8 cellular contexts compared by ENCODE assay signal in the genomic region with DNA sequence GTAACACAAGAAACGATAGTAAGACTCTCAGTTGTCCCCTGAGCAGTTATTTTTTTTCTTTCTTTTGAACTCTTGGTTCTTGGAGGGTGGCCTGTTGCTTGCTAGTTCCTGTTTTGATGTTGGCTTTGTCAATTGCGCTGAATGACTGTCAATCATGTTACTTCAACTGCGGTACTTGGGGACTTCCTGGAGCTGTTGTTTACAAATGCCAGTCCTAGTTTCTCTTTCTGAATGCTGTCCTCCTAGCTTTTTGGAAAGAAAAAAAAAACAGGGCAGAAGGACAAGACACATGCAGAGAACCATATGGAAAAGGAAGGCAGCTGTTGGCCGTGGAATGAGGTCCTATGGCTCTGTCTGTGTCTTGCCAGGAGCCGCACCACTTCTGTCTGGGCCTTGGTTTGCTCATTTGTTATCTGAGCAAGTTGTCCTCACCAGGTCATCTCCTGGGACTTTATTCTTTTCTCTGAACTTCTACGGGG. TPM values are rescaled to one million over a fixed set of nuclear protein-coding genes. Genes with fewer than 3 reads are reported as not detected.
DNase-seq lines count a peak whose midpoint lies in the region; ATAC-seq and TF ChIP-seq lines count a peak whose summit lies in the region.

No MANE protein-coding gene starts in this region.

- no peaks in the 10 kb centered on the region for H3K79me2 ChIP-seq in Karpas-422 (ENCODE audit: low read length)

- no peaks in the 10 kb centered on the region for H3K27me3 Mint-ChIP-seq in activated T-cell treated with anti-CD3 and anti-CD28 coated beads, Interleukin-2, amount 50 U/mL, for 72 hours (ENCODE audit: low read depth)
- no peaks in the 10 kb centered on the region for H3K27me3 Mint-ChIP-seq in Calu3 (ENCODE audit: unreplicated experiment)

- no peak overlapping the region for H3K9ac ChIP-seq in Karpas-422 (ENCODE audit: low read length)
- H3K9ac ChIP-seq in stomach smooth muscle (ENCODE audit: low read length in 2 of 2): no peak overlapping the region

- DNase-seq in GM12864 (ENCODE audit: low read depth) (peak; percentile 94), Karpas-422 (no peak), right cardiac atrium (no peak), Calu3 (no peak), 8988T (no peak)
- peak; percentile 64 to 65 for DNase-seq in activated T-cell treated with anti-CD3 and anti-CD28 coated beads, Interleukin-2, amount 50 U/mL, for 72 hours

- intact Hi-C loops in right cardiac atrium (cut with DNase I) (no loop called here), Calu3 (cut with micrococcal nuclease; ENCODE audit: unreplicated experiment) (no loop called here)

- H3K27ac ChIP-seq in Karpas-422 (ENCODE audit: low read length) (0 out of 2 replicates have a peak overlapping the region, but pooled peaks have one; percentile 60), right cardiac atrium (ENCODE audit: low read length) (peak overlapping the region; percentile 82), stomach smooth muscle (ENCODE audit: low read length) (peak overlapping the region; percentile 6)

- no peaks in the 10 kb centered on the region for H3K9me3 Mint-ChIP-seq in activated T-cell treated with anti-CD3 and anti-CD28 coated beads, Interleukin-2, amount 50 U/mL, for 72 hours
- no peaks in the 10 kb centered on the region for H3K9me3 Mint-ChIP-seq in Calu3 (ENCODE audit: low read depth, unreplicated experiment)

- no peaks in the 10 kb centered on the region for H3K36me3 ChIP-seq in Karpas-422 (ENCODE audit: insufficient read depth, low read length)
- H3K36me3 ChIP-seq in stomach smooth muscle (ENCODE audit: control insufficient read depth in 2 of 2, insufficient read depth in 2 of 2, low read length in 2 of 2): no peaks in the 10 kb centered on the region

- H2AFZ ChIP-seq in Karpas-422 (ENCODE audit: low read length): peak overlapping the region; percentile 13; the same call in 1 of the 2 replicates

- H3K9me3 ChIP-seq in Karpas-422 (ENCODE audit: low read length) (no peaks in the 10 kb centered on the region), right cardiac atrium (ENCODE audit: control insufficient read depth, low read length) (no peaks in the 10 kb centered on the region), stomach smooth muscle (ENCODE audit: control insufficient read depth in 2 of 2, low read length in 2 of 2) (no peaks in the 10 kb centered on the region)

- H3K4me1 Mint-ChIP-seq in activated T-cell treated with anti-CD3 and anti-CD28 coated beads, Interleukin-2, amount 50 U/mL, for 72 hours (ENCODE audit: low read depth): peaks cover 99% of the 10 kb centered on the region
- peaks cover 16% of the 10 kb centered on the region for H3K4me1 Mint-ChIP-seq in Calu3 (ENCODE audit: low read depth, unreplicated experiment)

- no peak for TF ChIP-seq CTCF in GM12864 (IDR thresholded peaks at IDR 0.05; ENCODE audit: low read depth, low read length, missing control alignments)
- TF ChIP-seq CTCF in Calu3 (IDR thresholded peaks at IDR 0.05; ENCODE audit: unreplicated experiment): no peak

- WGBS in right cardiac atrium: 40% methylated on average over 6 of the region's 6 CpGs

- peak overlapping the region; percentile 42 for H3K4me3 ChIP-seq in GM12864 (ENCODE audit: low read depth, low read length)
- H3K4me3 ChIP-seq in Karpas-422 (ENCODE audit: low read length): no peak overlapping the region
- H3K4me3 ChIP-seq in right cardiac atrium (ENCODE audit: low read length): no peak overlapping the region
- H3K4me3 ChIP-seq in stomach smooth muscle (ENCODE audit: low read length in 2 of 2): no peak overlapping the region

- H3K36me3 Mint-ChIP-seq in activated T-cell treated with anti-CD3 and anti-CD28 coated beads, Interleukin-2, amount 50 U/mL, for 72 hours (ENCODE audit: insufficient read depth in 2 of 2): peaks cover 0 to 2% of the 10 kb centered on the region in 2 donors
- H3K36me3 Mint-ChIP-seq in Calu3 (ENCODE audit: insufficient read depth, unreplicated experiment): no peaks in the 10 kb centered on the region

- ATAC-seq in GM21576 (IDR thresholded peaks at IDR 0.05; ENCODE audit: unreplicated experiment) (peak; percentile 53), right cardiac atrium (no peak)
- peak; percentile 81 to 82 for ATAC-seq in activated T-cell treated with anti-CD3 and anti-CD28 coated beads, Interleukin-2, amount 50 U/mL, for 72 hours (replicated peaks in 1 of 2)

- H3K27me3 ChIP-seq in Karpas-422 (ENCODE audit: low read length) (no peaks in the 10 kb centered on the region), right cardiac atrium (ENCODE audit: control insufficient read depth, insufficient read depth) (no peaks in the 10 kb centered on the region), stomach smooth muscle (ENCODE audit: control insufficient read depth in 1 of 2, insufficient read depth in 2 of 2, low read length in 2 of 2) (no peaks in the 10 kb centered on the region)

- H3K4me3 Mint-ChIP-seq in activated T-cell treated with anti-CD3 and anti-CD28 coated beads, Interleukin-2, amount 50 U/mL, for 72 hours: peak overlapping the region; percentile 82 to 91
- H3K4me3 Mint-ChIP-seq in Calu3 (ENCODE audit: low read depth, unreplicated experiment): no peak overlapping the region

- H3K4me1 ChIP-seq in Karpas-422 (ENCODE audit: low read length): peaks cover 70% of the 10 kb centered on the region
- peaks cover 11% of the 10 kb centered on the region for H3K4me1 ChIP-seq in right cardiac atrium (ENCODE audit: control insufficient read depth, insufficient read depth, low read length)
- H3K4me1 ChIP-seq in stomach smooth muscle (ENCODE audit: control insufficient read depth, insufficient read depth, low read length): peaks cover 11% of the 10 kb centered on the region

- CTCF ChIA-PET in Calu3 (lab: Charles Lee): no interaction called here

- H3K9me2 ChIP-seq in Karpas-422 (replicated peaks; ENCODE audit: insufficient read depth, low read length): no peaks in the 10 kb centered on the region

- BruUV-seq in Calu3 (replicated peaks; lab: Mats Ljungman, UMichigan): no TSS peak

- H3K4me2 ChIP-seq in Karpas-422 (ENCODE audit: low read depth, low read length, poor library complexity, severe bottlenecking): peak overlapping the region; percentile 72

- no peaks in the 10 kb centered on the region for H4K20me1 ChIP-seq in Karpas-422 (ENCODE audit: insufficient read depth, low read depth, low read length)

- peak overlapping the region; percentile 98 for H3K27ac Mint-ChIP-seq in activated T-cell treated with anti-CD3 and anti-CD28 coated beads, Interleukin-2, amount 50 U/mL, for 72 hours
- H3K27ac Mint-ChIP-seq in Calu3 (ENCODE audit: unreplicated experiment): no peak overlapping the region

RNA-seq across cellular contexts. Expression of a gene that starts 7.0 kb away (rescaled TPM):
- total RNA-seq in Karpas-422 (2014; rRNA removed; shearing (Covaris generic); ENCODE audit: low replicate concordance): 40.0 and 77.4 TPM in 2 replicates
- total RNA-seq in activated T-cell treated with anti-CD3 and anti-CD28 coated beads, Interleukin-2, amount 50 U/mL, for 72 hours: 100 to 1,000 TPM; 340 to 386 TPM
- total RNA-seq in right cardiac atrium (10 to 100 TPM; 61.5 to 82.7 (median 76.2) TPM), Calu3 (2022) (17.8 and 26.1 TPM in 2 replicates)
- polyA plus RNA-seq in right cardiac atrium: 39.8 TPM

RNA-seq across cellular contexts. Expression of a gene that starts 54.3 kb away (rescaled TPM):
- total RNA-seq in Karpas-422 (2014; rRNA removed; shearing (Covaris generic); ENCODE audit: low replicate concordance): 6.3 and 53.8 TPM in 2 replicates
- total RNA-seq in activated T-cell treated with anti-CD3 and anti-CD28 coated beads, Interleukin-2, amount 50 U/mL, for 72 hours: 10 to 100 TPM; 25.7 to 34.5 TPM
- total RNA-seq in right cardiac atrium: 10 to 100 TPM; 24.5 to 27.8 (median 26.9) TPM
- 30.0 TPM for polyA plus RNA-seq in right cardiac atrium
- total RNA-seq in Calu3 (2022): 14.8 and 15.8 TPM in 2 replicates

RNA-seq across cellular contexts. Expression of a gene that starts 54.7 kb away (rescaled TPM):
- total RNA-seq in Karpas-422 (2014; rRNA removed; shearing (Covaris generic); ENCODE audit: low replicate concordance): 10.4 and 30.8 TPM in 2 replicates
- total RNA-seq in activated T-cell treated with anti-CD3 and anti-CD28 coated beads, Interleukin-2, amount 50 U/mL, for 72 hours: 10 to 100 TPM; 66.1 to 71.3 TPM
- 10 to 100 TPM; 49.4 to 60.7 (median 52.1) TPM for total RNA-seq in right cardiac atrium
- polyA plus RNA-seq in right cardiac atrium: 24.8 TPM
- total RNA-seq in Calu3 (2022): 29.9 and 33.5 TPM in 2 replicates

Comparison
In these comparisons a context has a peak if more than half of its experiments do, and no peak if none do; other contexts are left out.
1. DNase-seq: peak in GM12864 (single experiment) and activated T-cell treated with anti-CD3 and anti-CD28 coated beads, Interleukin-2, amount 50 U/mL, for 72 hours (2 of 2); none in Karpas-422 (single experiment), right cardiac atrium (0 of 3), Calu3 (single experiment) and 8988T (single experiment).
2. ATAC-seq: peak in GM21576 (single experiment) and activated T-cell treated with anti-CD3 and anti-CD28 coated beads, Interleukin-2, amount 50 U/mL, for 72 hours (2 of 2); none in right cardiac atrium (0 of 2).
3. H3K27ac ChIP-seq: peak in every context shown above with its lines; median percentile 82 in right cardiac atrium; 60 in Karpas-422; 6 in stomach smooth muscle.